Comparison of ENCODE assay signal across 36 cellular contexts in the genomic region with DNA sequence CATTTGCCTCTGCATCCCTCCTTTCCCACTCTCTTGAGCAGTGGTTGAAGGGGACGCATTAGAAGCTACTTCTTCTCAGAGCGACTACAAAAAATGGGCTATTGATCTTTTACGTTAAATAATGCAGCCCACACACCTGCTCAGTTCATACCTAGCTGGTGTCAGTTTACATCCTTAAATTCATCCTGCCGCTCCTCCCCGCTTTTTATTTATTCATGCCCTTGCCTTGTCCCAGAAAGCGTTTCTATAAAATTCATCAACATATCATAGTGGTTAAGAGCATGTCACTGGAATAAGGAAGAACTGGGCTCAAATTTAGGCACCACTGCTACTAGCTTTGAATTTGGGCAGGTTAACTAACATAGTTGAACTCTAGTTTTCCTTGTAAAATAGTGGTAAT.
DNase-seq lines count a peak whose midpoint lies in the region; TF ChIP-seq lines count a peak whose summit lies in the region.
"Had no signal": no experiment of that assay in that cellular context is flagged by ENCODE, and none has a peak within 500 bp of the region (broad histone marks: within the 10 kb centered on the region; RNA-seq: fewer than 3 reads in every experiment).

No MANE protein-coding gene starts in this region.

- no peak overlapping the region for H2AFZ ChIP-seq in Loucy (ENCODE audit: low read length)
- H2AFZ ChIP-seq: GM23248, PC-9 had no signal

- H3F3A ChIP-seq in Loucy (ENCODE audit: low read depth), result no peaks in the 10 kb centered on the region

- H3K4me1 ChIP-seq in Loucy (ENCODE audit: insufficient read depth, low read length, poor library complexity, severe bottlenecking), result peaks cover 50% of the 10 kb centered on the region
- peaks cover 3% of the 10 kb centered on the region for H3K4me1 ChIP-seq in CD4-positive, alpha-beta memory T cell (ENCODE audit: insufficient read depth, low read length)
- no peaks in the 10 kb centered on the region for H3K4me1 ChIP-seq in colonic mucosa
- H3K4me1 ChIP-seq: foreskin keratinocyte, left ventricle myocardium inferior, upper lobe of right lung had no signal

- peaks cover 5% of the 10 kb centered on the region for H3K27me3 Mint-ChIP-seq in progenitor cell of endocrine pancreas
- peaks cover 4 to 17% of the 10 kb centered on the region in 2 donors for H3K27me3 Mint-ChIP-seq in CD4-positive, alpha-beta memory T cell
- H3K27me3 Mint-ChIP-seq: CD4-positive, alpha-beta T cell had no signal

- H3K9me3 ChIP-seq in Loucy (ENCODE audit: insufficient read depth, low read depth, low read length) (peaks cover 11% of the 10 kb centered on the region; the same call in 1 of the 2 replicates), colonic mucosa (no peaks in the 10 kb centered on the region)
- H3K9me3 ChIP-seq in CD4-positive, alpha-beta memory T cell (ENCODE audit: control insufficient read depth in 1 of 2, low read length in 2 of 2), result no peaks in the 10 kb centered on the region
- H3K9me3 ChIP-seq: adrenal gland, esophagus squamous epithelium, left ventricle myocardium inferior, pancreas, upper lobe of right lung had no signal

- peak overlapping the region; percentile 87 for H3K4me3 ChIP-seq in Loucy (ENCODE audit: low read length, poor library complexity, severe bottlenecking)
- H3K4me3 ChIP-seq in CD4-positive, alpha-beta memory T cell (ENCODE audit: low read length in 2 of 2), result no peak overlapping the region
- H3K4me3 ChIP-seq in colonic mucosa, result no peak overlapping the region
- H3K4me3 ChIP-seq: adrenal gland, esophagus squamous epithelium, GM23248, left ventricle myocardium inferior, pancreas, PC-9, upper lobe of right lung had no signal

- CTCF ChIA-PET in CD4-positive, alpha-beta memory T cell (lab: Charles Lee; ENCODE audit: partially characterized antibody), result no interaction called here

- TF ChIP-seq CTCF in Loucy (conservative IDR thresholded peaks at IDR 0.05; ENCODE audit: low read length) (no peak), progenitor cell of endocrine pancreas (IDR thresholded peaks at IDR 0.05; ENCODE audit: unreplicated experiment) (no peak), colonic mucosa (IDR thresholded peaks at IDR 0.05) (no peak)

- H3K36me3 Mint-ChIP-seq in progenitor cell of endocrine pancreas (ENCODE audit: insufficient read depth), result no peaks in the 10 kb centered on the region
- H3K36me3 Mint-ChIP-seq in CD4-positive, alpha-beta memory T cell, result no peaks in the 10 kb centered on the region
- H3K36me3 Mint-ChIP-seq: activated naive CD4-positive, alpha-beta T cell treated with anti-CD3 and anti-CD28 coated beads, Interleukin-2, amount 10 ng/mL, durations not matched to agents 7 days and 5 days had no signal

- intact Hi-C loops in CD4-positive, alpha-beta memory T cell (cut with micrococcal nuclease), result no loop called here
- intact Hi-C loops in colonic mucosa (cut with DNase I), result no loop called here

- no peaks in the 10 kb centered on the region for H3K27me3 ChIP-seq in Loucy (ENCODE audit: insufficient read depth, low read length, poor library complexity, severe bottlenecking)
- no peaks in the 10 kb centered on the region for H3K27me3 ChIP-seq in CD4-positive, alpha-beta memory T cell (ENCODE audit: insufficient read depth, low read length)
- H3K27me3 ChIP-seq in colonic mucosa, result no peaks in the 10 kb centered on the region
- H3K27me3 ChIP-seq: adrenal gland, foreskin keratinocyte, pancreas, upper lobe of right lung had no signal

- no peaks in the 10 kb centered on the region for H3K9me3 Mint-ChIP-seq in progenitor cell of endocrine pancreas (ENCODE audit: low read depth)
- H3K9me3 Mint-ChIP-seq in CD4-positive, alpha-beta memory T cell, result peaks cover 0 to 5% (median 0%) of the 10 kb centered on the region in 8 donors
- H3K9me3 Mint-ChIP-seq: activated CD8-positive, alpha-beta T cell treated with anti-CD3 and anti-CD28 coated beads for 36 hours; CD4-positive, alpha-beta T cell; central memory CD8-positive, alpha-beta T cell; endodermal cell had no signal

- peak overlapping the region; percentile 78 for H3K27ac Mint-ChIP-seq in progenitor cell of endocrine pancreas
- no peak overlapping the region for H3K27ac Mint-ChIP-seq in CD4-positive, alpha-beta memory T cell
- H3K27ac Mint-ChIP-seq: activated CD8-positive, alpha-beta T cell treated with anti-CD3 and anti-CD28 coated beads for 36 hours; activated naive CD4-positive, alpha-beta T cell treated with anti-CD3 and anti-CD28 coated beads, Interleukin-2, amount 10 ng/mL, durations not matched to agents 7 days and 5 days; CD4-positive, alpha-beta T cell; dendritic cell treated with granulocyte-macrophage colony-stimulating factor and Interleukin-4, amounts not matched to agents 40 ng/mL and 50 ng/mL, for 4 days; endodermal cell; stimulated activated naive B cell treated with anti-CD40 and anti-IgM and Interleukin-4, amounts not matched to agents 10 μg/mL and 1 μg/mL and 100 μg/mL, for 72 hours had no signal

- POLR2A ChIA-PET in CD4-positive, alpha-beta memory T cell (lab: Charles Lee; ENCODE audit: partially characterized antibody), result no interaction called here

- H4K20me1 ChIP-seq in Loucy (ENCODE audit: insufficient read depth, low read length, poor library complexity, severe bottlenecking), result peaks cover 6% of the 10 kb centered on the region

- peaks cover 72% of the 10 kb centered on the region for H3K79me2 ChIP-seq in Loucy (ENCODE audit: insufficient read depth, low read length)

- H3K9ac ChIP-seq in Loucy (ENCODE audit: low read depth, low read length, poor library complexity, severe bottlenecking) (peak overlapping the region; percentile 97), colonic mucosa (ENCODE audit: low read depth in 2 of 2, low read length in 2 of 2) (no peak overlapping the region)
- H3K9ac ChIP-seq: GM23248 had no signal

- peak overlapping the region; percentile 89 for H3K4me2 ChIP-seq in Loucy (ENCODE audit: low read depth, low read length, poor library complexity, severe bottlenecking)

- H3K27ac ChIP-seq in CD4-positive, alpha-beta memory T cell (ENCODE audit: low read depth, low read length), result no peak overlapping the region
- no peak overlapping the region for H3K27ac ChIP-seq in colonic mucosa
- H3K27ac ChIP-seq: adrenal gland, esophagus squamous epithelium, foreskin keratinocyte, GM23248, left ventricle myocardium inferior, upper lobe of right lung had no signal

- peaks cover 40% of the 10 kb centered on the region for H3K4me1 Mint-ChIP-seq in progenitor cell of endocrine pancreas (ENCODE audit: low read depth)
- H3K4me1 Mint-ChIP-seq in CD4-positive, alpha-beta memory T cell, result peaks cover 0 to 13% (median 7%) of the 10 kb centered on the region in 4 donors

- no peaks in the 10 kb centered on the region for H3K36me3 ChIP-seq in Loucy (ENCODE audit: insufficient read depth, low read length)
- no peaks in the 10 kb centered on the region for H3K36me3 ChIP-seq in CD4-positive, alpha-beta memory T cell (ENCODE audit: insufficient read depth, low read length)
- no peaks in the 10 kb centered on the region for H3K36me3 ChIP-seq in colonic mucosa
- H3K36me3 ChIP-seq: adrenal gland, esophagus squamous epithelium, left ventricle myocardium inferior, pancreas, upper lobe of right lung had no signal

- no peak overlapping the region for H3K4me3 Mint-ChIP-seq in progenitor cell of endocrine pancreas (ENCODE audit: low read depth)
- H3K4me3 Mint-ChIP-seq in CD4-positive, alpha-beta memory T cell, result no peak overlapping the region
- H3K4me3 Mint-ChIP-seq: activated CD8-positive, alpha-beta T cell treated with anti-CD3 and anti-CD28 coated beads for 36 hours; activated naive CD4-positive, alpha-beta T cell treated with anti-CD3 and anti-CD28 coated beads, Interleukin-2, amount 10 ng/mL, durations not matched to agents 7 days and 5 days; activated T-helper 17 cell treated with anti-CD3 and anti-CD28 coated beads, Interleukin-2, amount 50 U/mL, for 72 hours; CD4-positive, alpha-beta T cell; central memory CD8-positive, alpha-beta T cell; dendritic cell treated with granulocyte-macrophage colony-stimulating factor and Interleukin-4, amounts not matched to agents 40 ng/mL and 50 ng/mL, for 4 days; endodermal cell had no signal

- DNase-seq in NCI-H2107 treated with DMSO at 0.1 percent for 48 hours (lab: John Stamatoyannopoulos, UW; ENCODE audit: unreplicated experiment) (peak; percentile 12), NCI-H2107 (lab: John Stamatoyannopoulos, UW) (no peak), NCI-H748 (lab: John Stamatoyannopoulos, UW; ENCODE audit: unreplicated experiment) (peak; percentile 51), progenitor cell of endocrine pancreas (ENCODE audit: low spot score, unreplicated experiment) (no peak), colonic mucosa (no peak)
- DNase-seq in CD4-positive, alpha-beta memory T cell, result no peak
- no peak for DNase-seq in stimulated activated naive CD4-positive, alpha-beta T cell (lab: John Stamatoyannopoulos, UW)
- DNase-seq: activated CD4-positive, alpha-beta T cell treated with anti-CD3 and anti-CD28 coated beads for 1 hour; activated CD8-positive, alpha-beta T cell treated with anti-CD3 and anti-CD28 coated beads for 36 hours; activated naive CD4-positive, alpha-beta T cell treated with anti-CD3 and anti-CD28 coated beads, Interleukin-2, amount 10 ng/mL, durations not matched to agents 7 days and 5 days; adrenal gland; CD4-positive, alpha-beta T cell; DMS79; endodermal cell; esophagus squamous epithelium; foreskin keratinocyte; GF-D8; GM23248; IMR-90; left ventricle myocardium inferior; mesenchymal stem cell; NCI-H1048; NCI-H2029; NCI-H524; NK-92 treated with Interleukin-12 subunit alpha and Interleukin-12 subunit beta, amount 100 ng/mL, for 24 hours; pancreas; PC-9; retina; Right ventricle myocardium superior; small intestine; stimulated activated naive B cell treated with anti-CD40 and anti-IgM and Interleukin-4, amounts not matched to agents 10 μg/mL and 1 μg/mL and 100 μg/mL, for 72 hours; upper lobe of right lung had no signal

- no peaks in the 10 kb centered on the region for H3K9me2 ChIP-seq in Loucy (replicated peaks; ENCODE audit: low read depth, low read length)

Comparison
In these comparisons a context has a peak if more than half of its experiments do, and no peak if none do; other contexts are left out.
1. DNase-seq: peak in NCI-H2107 treated with DMSO at 0.1 percent for 48 hours (single experiment) and NCI-H748 (single experiment); none in NCI-H2107 (single experiment), progenitor cell of endocrine pancreas (single experiment), CD4-positive, alpha-beta memory T cell (0 of 5), colonic mucosa (single experiment) and stimulated activated naive CD4-positive, alpha-beta T cell (0 of 6).